ENCODE assay signal across 17 cellular contexts in the genomic region with DNA sequence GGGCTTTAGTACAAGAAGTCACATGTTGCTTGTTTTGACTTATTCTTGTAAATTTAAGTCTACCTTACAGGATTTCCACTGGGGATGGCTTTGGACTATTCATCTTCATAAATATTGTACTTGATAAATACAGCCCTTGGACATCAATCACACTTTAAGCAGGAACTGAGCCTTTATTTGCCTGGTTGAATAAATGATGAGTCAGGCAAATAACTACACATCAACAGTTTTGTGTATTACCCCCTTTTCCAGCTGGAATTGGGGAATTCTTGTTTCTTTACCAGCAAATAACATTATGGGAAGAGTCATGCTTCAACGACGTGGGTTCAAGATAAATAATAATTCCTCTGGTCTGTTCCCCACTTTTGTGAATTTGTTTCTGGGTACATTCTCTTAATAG.
DNase-seq lines count a peak whose midpoint lies in the region; ATAC-seq, FAIRE-seq and TF ChIP-seq lines count a peak whose summit lies in the region.
"Had no signal": no experiment of that assay in that cellular context is flagged by ENCODE, and none has a peak within 500 bp of the region (broad histone marks: within the 10 kb centered on the region; RNA-seq: fewer than 3 reads in every experiment).

No MANE protein-coding gene starts in this region.

- no peak overlapping the region for H2AK5ac ChIP-seq in IMR-90 (ENCODE audit: low read depth, low read length)

- FAIRE-seq in A549 (lab: Jason Lieb, UNC) (no peak), K562 (lab: Jason Lieb, UNC) (no peak)
- FAIRE-seq: GM12892 had no signal

- no peak overlapping the region for H4K8ac ChIP-seq in IMR-90 (ENCODE audit: low read depth in 2 of 2, low read length in 2 of 2)

- no peaks in the 10 kb centered on the region for H3K9me3 ChIP-seq in A549
- no peaks in the 10 kb centered on the region for H3K9me3 ChIP-seq in IMR-90 (ENCODE audit: control insufficient read depth, insufficient read depth, low read length)
- no peaks in the 10 kb centered on the region for H3K9me3 ChIP-seq in K562 (replicated peaks; ENCODE audit: control insufficient read depth, insufficient read depth, low read depth, low read length)
- H3K9me3 ChIP-seq: BLaER1, Caco-2 had no signal

- H3K27me3 Mint-ChIP-seq in activated naive CD4-positive, alpha-beta T cell treated with anti-CD3 and anti-CD28 coated beads for 36 hours (ENCODE audit: low read depth), result no peaks in the 10 kb centered on the region
- H3K27me3 Mint-ChIP-seq: B cell; CD4-positive, CD25-positive, alpha-beta regulatory T cell had no signal

- CTCF ChIA-PET in A549 (lab: Yijun Ruan, JAX), result no interaction called here
- CTCF ChIA-PET in IMR-90 (lab: Yijun Ruan, JAX), result no interaction called here
- CTCF ChIA-PET in K562 (lab: Yijun Ruan, JAX; ENCODE audit: low intra/inter-chr PET ratio), result no interaction called here
- CTCF ChIA-PET in activated naive CD4-positive, alpha-beta T cell treated with anti-CD3 and anti-CD28 coated beads for 36 hours (lab: Charles Lee), result no interaction called here

- no peak overlapping the region for H3K4ac ChIP-seq in IMR-90 (ENCODE audit: low read depth, low read length)

- in situ Hi-C loops in IMR-90 (cut with MboI; ENCODE audit: low sequenced_read_pairs) (no loop called here), K562 (cut with MboI) (no loop called here)

- H2AFZ ChIP-seq in IMR-90 (replicated peaks; ENCODE audit: low read length, poor library complexity) (no peak overlapping the region), K562 (ENCODE audit: low read depth, low read length) (no peak overlapping the region)

- no peaks in the 10 kb centered on the region for H3K79me2 ChIP-seq in K562 (ENCODE audit: control insufficient read depth, insufficient read depth, low read length)

- no peak overlapping the region for H4K5ac ChIP-seq in IMR-90 (ENCODE audit: low read depth, low read length)

- no peaks in the 10 kb centered on the region for H3K4me1 ChIP-seq in A549
- H3K4me1 ChIP-seq in IMR-90 (ENCODE audit: control insufficient read depth, insufficient read depth, low read length), result no peaks in the 10 kb centered on the region
- H3K4me1 ChIP-seq in K562 (replicated peaks in 1 of 2; ENCODE audit: control insufficient read depth in 2 of 2, insufficient read depth in 2 of 2, low read length in 2 of 2), result no peaks in the 10 kb centered on the region
- H3K4me1 ChIP-seq: BLaER1, Caco-2 had no signal

- H3K9ac ChIP-seq in IMR-90 (ENCODE audit: low read depth, low read length) (no peak overlapping the region), K562 (ENCODE audit: insufficient read depth in 1 of 2, low read depth in 2 of 2, low read length in 2 of 2) (no peak overlapping the region)
- H3K9ac ChIP-seq: BLaER1 had no signal

- H3K36me3 ChIP-seq in IMR-90 (ENCODE audit: control insufficient read depth, insufficient read depth, low read length), result no peaks in the 10 kb centered on the region
- no peaks in the 10 kb centered on the region for H3K36me3 ChIP-seq in K562 (ENCODE audit: control insufficient read depth, insufficient read depth, low read length)
- H3K36me3 ChIP-seq: BLaER1 had no signal

- H3K27me3 ChIP-seq in IMR-90 (ENCODE audit: control insufficient read depth, insufficient read depth, low read length), result no peaks in the 10 kb centered on the region
- no peaks in the 10 kb centered on the region for H3K27me3 ChIP-seq in K562 (ENCODE audit: control insufficient read depth in 2 of 2, insufficient read depth in 2 of 2, low read length in 2 of 2)
- H3K27me3 ChIP-seq: BLaER1 had no signal

- no peak overlapping the region for H3K56ac ChIP-seq in IMR-90 (ENCODE audit: extremely low read depth, insufficient read depth, low read length)

- POLR2A ChIA-PET in A549 (lab: Yijun Ruan, JAX), result no interaction called here
- POLR2A ChIA-PET in IMR-90 (lab: Charles Lee; ENCODE audit: unreplicated experiment), result no interaction called here
- POLR2A ChIA-PET in K562 (lab: Yijun Ruan, JAX), result no interaction called here

- no peak overlapping the region for H3K14ac ChIP-seq in IMR-90 (replicated peaks; ENCODE audit: low read depth, low read length)

- H3K9me3 Mint-ChIP-seq in activated naive CD4-positive, alpha-beta T cell treated with anti-CD3 and anti-CD28 coated beads for 36 hours, result peaks cover 6% of the 10 kb centered on the region

- no peak for TF ChIP-seq EP300 in A549 (IDR thresholded peaks at IDR 0.05)
- no peak for TF ChIP-seq EP300 in K562 (IDR thresholded peaks at IDR 0.05; ENCODE audit: low read length)

- BruUV-seq in IMR-90 (replicated peaks; lab: Mats Ljungman, UMichigan) (no TSS peak), K562 (replicated peaks; lab: Mats Ljungman, UMichigan) (no TSS peak)

- no peak for TF ChIP-seq RAD21 in A549 (conservative IDR thresholded peaks at IDR 0.05 in 1 of 2, IDR thresholded peaks at IDR 0.05 in 1 of 2)
- no peak for TF ChIP-seq RAD21 in IMR-90 (IDR thresholded peaks at IDR 0.05; ENCODE audit: low read length)
- no peak for TF ChIP-seq RAD21 in K562 (CRISPR knock-in tag; conservative IDR thresholded peaks at IDR 0.05 in 1 of 2, IDR thresholded peaks at IDR 0.05 in 1 of 2)

- intact Hi-C loops in IMR-90 (cut with micrococcal nuclease) (no loop called here), K562 (cut with micrococcal nuclease) (no loop called here)
- intact Hi-C loops in activated naive CD4-positive, alpha-beta T cell treated with anti-CD3 and anti-CD28 coated beads for 36 hours (cut with micrococcal nuclease), result no loop called here

- H3K18ac ChIP-seq in IMR-90 (ENCODE audit: low read depth, low read length), result no peak overlapping the region

- dilution Hi-C loops in IMR-90 (cut with HindIII; ENCODE audit: low sequenced_read_pairs, unreplicated experiment), result no loop called here

- no peak overlapping the region for H2BK120ac ChIP-seq in IMR-90 (ENCODE audit: low read depth, low read length)

- 0% methylated on average over 2 of the region's 2 CpGs for WGBS in A549 (ENCODE audit: missing lambda C conversion rate)
- whole genome bisulfite sequencing in IMR-90 (ENCODE audit: extremely low coverage in 2 of 2, insufficient read length in 1 of 2), 2 experiments, result no CpG with 5 or more reads among the region's 2 CpGs
- 0% methylated on average over 2 of the region's 2 CpGs for WGBS in K562 (ENCODE audit: insufficient coverage, low coverage, missing lambda C conversion rate)

- H2AK9ac ChIP-seq in IMR-90 (replicated peaks; ENCODE audit: low read depth, low read length, poor library complexity), result no peak overlapping the region

- no peak overlapping the region for H2BK5ac ChIP-seq in IMR-90 (ENCODE audit: low read depth, low read length, poor library complexity, severe bottlenecking)

- no peak overlapping the region for H3K27ac Mint-ChIP-seq in activated naive CD4-positive, alpha-beta T cell treated with anti-CD3 and anti-CD28 coated beads for 36 hours
- H3K27ac Mint-ChIP-seq: B cell; CD4-positive, CD25-positive, alpha-beta regulatory T cell; CD8-positive, alpha-beta T cell had no signal

- H3K79me1 ChIP-seq in IMR-90 (ENCODE audit: low read depth in 1 of 2, low read length in 2 of 2), result no peaks in the 10 kb centered on the region

- no peak overlapping the region for H3K4me2 ChIP-seq in A549
- H3K4me2 ChIP-seq in IMR-90 (ENCODE audit: low read depth, low read length), result no peak overlapping the region
- no peak overlapping the region for H3K4me2 ChIP-seq in K562 (ENCODE audit: insufficient read depth, low read length)
- H3K4me2 ChIP-seq: BLaER1 had no signal

- no peaks in the 10 kb centered on the region for H3K36me3 Mint-ChIP-seq in activated naive CD4-positive, alpha-beta T cell treated with anti-CD3 and anti-CD28 coated beads for 36 hours (ENCODE audit: low read depth)
- H3K36me3 Mint-ChIP-seq: CD4-positive, CD25-positive, alpha-beta regulatory T cell; CD8-positive, alpha-beta T cell had no signal

- H3K27ac ChIP-seq in A549, result no peak overlapping the region
- H3K27ac ChIP-seq in IMR-90 (ENCODE audit: insufficient read depth, low read length), result no peak overlapping the region
- H3K27ac ChIP-seq in K562 (ENCODE audit: extremely low read depth, low read depth, low read length), result no peak overlapping the region
- H3K27ac ChIP-seq: BLaER1, C4-2B had no signal

- no peak overlapping the region for H4K91ac ChIP-seq in IMR-90 (ENCODE audit: insufficient read depth, low read depth, low read length)

- H2BK15ac ChIP-seq in IMR-90 (ENCODE audit: low read depth, low read length), result no peak overlapping the region

- ATAC-seq in A549 (no peak), IMR-90 (ENCODE audit: low read depth) (no peak), K562 (no peak)
- ATAC-seq: CD8-positive, alpha-beta T cell had no signal

- no peak for TF ChIP-seq CTCF in A549 (IDR thresholded peaks at IDR 0.05)
- no peak for TF ChIP-seq CTCF in IMR-90 (conservative IDR thresholded peaks at IDR 0.05; ENCODE audit: low read depth, low read length)
- no peak for TF ChIP-seq CTCF in K562 (IDR thresholded peaks at IDR 0.05 in 2 of 3, conservative IDR thresholded peaks at IDR 0.05 in 1 of 3; ENCODE audit: insufficient read depth in 2 of 3, low read depth in 1 of 3, low read length in 3 of 3)

- no peak for TF ChIP-seq POLR2A in A549 (IDR thresholded peaks at IDR 0.05; ENCODE audit: low read length)
- no peak for TF ChIP-seq POLR2A in IMR-90 (IDR thresholded peaks at IDR 0.05; ENCODE audit: low read depth, low read length)
- TF ChIP-seq POLR2A in K562 (conservative IDR thresholded peaks at IDR 0.05), result no peak

- H2BK20ac ChIP-seq in IMR-90 (ENCODE audit: low read depth, low read length), result no peak overlapping the region

- no peaks in the 10 kb centered on the region for H4K20me1 ChIP-seq in IMR-90 (ENCODE audit: insufficient read depth, low read length)
- no peaks in the 10 kb centered on the region for H4K20me1 ChIP-seq in K562 (replicated peaks; ENCODE audit: control insufficient read depth, insufficient read depth, low read length)
- H4K20me1 ChIP-seq: BLaER1 had no signal

- H3K23ac ChIP-seq in IMR-90 (ENCODE audit: low read depth, low read length), result no peak overlapping the region

- no peaks in the 10 kb centered on the region for H3K4me1 Mint-ChIP-seq in activated naive CD4-positive, alpha-beta T cell treated with anti-CD3 and anti-CD28 coated beads for 36 hours (ENCODE audit: low read depth)
- H3K4me1 Mint-ChIP-seq: B cell; CD4-positive, CD25-positive, alpha-beta regulatory T cell had no signal

- H3K4me3 Mint-ChIP-seq in activated naive CD4-positive, alpha-beta T cell treated with anti-CD3 and anti-CD28 coated beads for 36 hours, result no peak overlapping the region
- H3K4me3 Mint-ChIP-seq: B cell; CD4-positive, CD25-positive, alpha-beta regulatory T cell; CD8-positive, alpha-beta T cell had no signal

- H3K9me1 ChIP-seq in IMR-90 (ENCODE audit: insufficient read depth, low read length) (no peaks in the 10 kb centered on the region), K562 (ENCODE audit: control insufficient read depth, insufficient read depth, low read length) (no peaks in the 10 kb centered on the region)

- DNase-seq in A549 (ENCODE audit: low read depth in 1 of 2, low spot score in 1 of 2) (no peak), IMR-90 (no peak), K562 (ENCODE audit: extremely low read depth in 1 of 4, low spot score in 3 of 4) (no peak), DMS114 treated with DMSO at 0.1 percent for 48 hours (lab: John Stamatoyannopoulos, UW; ENCODE audit: unreplicated experiment) (no peak), SHP77 (lab: John Stamatoyannopoulos, UW) (no peak)
- DNase-seq in activated naive CD4-positive, alpha-beta T cell treated with anti-CD3 and anti-CD28 coated beads for 36 hours, result no peak
- DNase-seq: Caco-2; CD4-positive, CD25-positive, alpha-beta regulatory T cell; CD8-positive, alpha-beta T cell; DND-41; GOT3; H7; HCEC 1CT had no signal

- H3K4me3 ChIP-seq in A549 (no peak overlapping the region), IMR-90 (ENCODE audit: insufficient read depth, low read depth, low read length) (no peak overlapping the region), K562 (no peak overlapping the region)
- H3K4me3 ChIP-seq: BLaER1 had no signal

Comparison
In these comparisons a context has a peak if more than half of its experiments do, and no peak if none do; other contexts are left out.
1. Of the 35 proteins assayed by ChIP-seq in both K562 and A549: peak only in K562: none; only in A549: MAFK; in both: none; in neither: 34.